ENCODE assay signal across 18 cellular contexts in genomic region chr4:145530662-145531061, GRCh38. TPM values are rescaled to one million over a fixed set of nuclear protein-coding genes. Genes with fewer than 3 reads are reported as not detected.
"Had no signal": no experiment of that assay in that cellular context is flagged by ENCODE, and none has a peak within 500 bp of the region (broad histone marks: within the 10 kb centered on the region; RNA-seq: fewer than 3 reads in every experiment).

No MANE protein-coding gene starts in this region.

- H3K4me3 Mint-ChIP-seq: activated CD4-positive, alpha-beta T cell treated with anti-CD3 and anti-CD28 coated beads, Interleukin-2, amount 10 ng/mL, durations not matched to agents 7 days and 5 days; activated CD8-positive, alpha-beta memory T cell treated with anti-CD3 and anti-CD28 coated beads, Interleukin-2, amount 10 ng/mL, durations not matched to agents 7 days and 5 days; activated CD8-positive, alpha-beta T cell treated with anti-CD3 and anti-CD28 coated beads for 36 hours; activated naive CD8-positive, alpha-beta T cell treated with anti-CD3 and anti-CD28 coated beads, Interleukin-2, amount 50 U/mL, for 24 hours; naive thymus-derived CD8-positive, alpha-beta T cell had no signal

- H3K9me3 ChIP-seq: prostate gland, spleen, upper lobe of left lung had no signal

- H3K27ac Mint-ChIP-seq: activated CD8-positive, alpha-beta memory T cell treated with anti-CD3 and anti-CD28 coated beads, Interleukin-2, amount 10 ng/mL, durations not matched to agents 7 days and 5 days; activated CD8-positive, alpha-beta T cell treated with anti-CD3 and anti-CD28 coated beads for 36 hours; activated naive CD8-positive, alpha-beta T cell treated with anti-CD3 and anti-CD28 coated beads, Interleukin-2, amount 50 U/mL, for 24 hours; naive thymus-derived CD8-positive, alpha-beta T cell had no signal

- H3K9me3 Mint-ChIP-seq: activated CD4-positive, alpha-beta T cell treated with anti-CD3 and anti-CD28 coated beads, Interleukin-2, amount 10 ng/mL, durations not matched to agents 7 days and 5 days; activated CD8-positive, alpha-beta T cell treated with anti-CD3 and anti-CD28 coated beads for 36 hours; activated naive CD8-positive, alpha-beta T cell treated with anti-CD3 and anti-CD28 coated beads, Interleukin-2, amount 50 U/mL, for 24 hours; naive thymus-derived CD8-positive, alpha-beta T cell had no signal

- H3K4me1 Mint-ChIP-seq: activated naive CD8-positive, alpha-beta T cell treated with anti-CD3 and anti-CD28 coated beads, Interleukin-2, amount 50 U/mL, for 24 hours had no signal

- FAIRE-seq: TTC549 had no signal

- H3K36me3 ChIP-seq: prostate gland, spleen, upper lobe of left lung had no signal

- H3K27ac ChIP-seq: prostate gland, upper lobe of left lung, WERI-Rb-1 had no signal

- ATAC-seq: activated CD8-positive, alpha-beta memory T cell treated with anti-CD3 and anti-CD28 coated beads, Interleukin-2, amount 10 ng/mL, durations not matched to agents 7 days and 5 days; activated CD8-positive, alpha-beta T cell treated with anti-CD3 and anti-CD28 coated beads for 36 hours; activated naive CD8-positive, alpha-beta T cell treated with anti-CD3 and anti-CD28 coated beads, Interleukin-2, amount 50 U/mL, for 24 hours; naive thymus-derived CD8-positive, alpha-beta T cell had no signal

- H3K36me3 Mint-ChIP-seq: activated CD8-positive, alpha-beta memory T cell treated with anti-CD3 and anti-CD28 coated beads, Interleukin-2, amount 10 ng/mL, durations not matched to agents 7 days and 5 days; naive thymus-derived CD8-positive, alpha-beta T cell had no signal

- H3K27me3 Mint-ChIP-seq: activated CD4-positive, alpha-beta T cell treated with anti-CD3 and anti-CD28 coated beads, Interleukin-2, amount 10 ng/mL, durations not matched to agents 7 days and 5 days; activated CD8-positive, alpha-beta T cell treated with anti-CD3 and anti-CD28 coated beads for 36 hours had no signal

- H3K27me3 ChIP-seq: spleen, upper lobe of left lung had no signal

- H3K4me3 ChIP-seq: prostate gland, spleen, upper lobe of left lung had no signal

- DNase-seq: activated CD4-positive, alpha-beta T cell treated with anti-CD3 and anti-CD28 coated beads, Interleukin-2, amount 10 ng/mL, durations not matched to agents 7 days and 5 days; activated CD4-positive, CD25-positive, alpha-beta regulatory T cell treated with anti-CD3 and anti-CD28 coated beads, Interleukin-2, amount 50 U/mL, for 72 hours; activated CD8-positive, alpha-beta memory T cell treated with anti-CD3 and anti-CD28 coated beads, Interleukin-2, amount 10 ng/mL, durations not matched to agents 7 days and 5 days; activated CD8-positive, alpha-beta T cell treated with anti-CD3 and anti-CD28 coated beads for 36 hours; activated gamma-delta T cell; activated naive CD4-positive, alpha-beta T cell treated with anti-CD3 and anti-CD28 coated beads, Interleukin-2, amount 50 U/mL, for 16 hours; activated naive CD8-positive, alpha-beta T cell treated with anti-CD3 and anti-CD28 coated beads, Interleukin-2, amount 50 U/mL, for 24 hours; activated T-cell treated with anti-CD3 and anti-CD28 coated beads for 4 hours; cortex of kidney; foreskin melanocyte; naive thymus-derived CD8-positive, alpha-beta T cell; spleen; stimulated activated CD4-positive, alpha-beta T cell treated with anti-CD3 and anti-CD28 coated beads, Interleukin-4, amount 100 ng/mL, for 1 hour; stimulated activated naive CD4-positive, alpha-beta T cell treated with Interleukin-2 at 50 U/mL for 16 hours; upper lobe of left lung; WERI-Rb-1 had no signal

RNA-seq across cellular contexts. Expression of gene SMAD1, which starts 49.0 kb away (rescaled TPM):
- total RNA-seq: naive thymus-derived CD8-positive, alpha-beta T cell had no signal
